21 cellular contexts compared by ENCODE assay signal in genomic region chr5:178587793-178588611, GRCh38. TPM values are rescaled to one million over a fixed set of nuclear protein-coding genes. Genes with fewer than 3 reads are reported as not detected.
A peak's percentile ranks its signal among the peaks of the same experiment; 100 is the strongest.
DNase-seq lines count a peak whose midpoint lies in the region; ATAC-seq and TF ChIP-seq lines count a peak whose summit lies in the region.
"Had no signal": no experiment of that assay in that cellular context is flagged by ENCODE, and none has a peak within 500 bp of the region (broad histone marks: within the 10 kb centered on the region; RNA-seq: fewer than 3 reads in every experiment).

No MANE protein-coding gene starts in this region.

- no peaks in the 10 kb centered on the region for H3K9me3 Mint-ChIP-seq in activated naive CD8-positive, alpha-beta T cell (ENCODE audit: low read depth)
- no peaks in the 10 kb centered on the region for H3K9me3 Mint-ChIP-seq in activated naive CD8-positive, alpha-beta T cell treated with anti-CD3 and anti-CD28 coated beads for 36 hours
- H3K9me3 Mint-ChIP-seq in mesothelial cell of epicardium = no peaks in the 10 kb centered on the region
- no peaks in the 10 kb centered on the region for H3K9me3 Mint-ChIP-seq in T-helper 2 cell treated with Interferon-gamma antibody and Interleukin-4, amounts not matched to agents 5 μg/mL and 100 μg/mL, for 36 hours
- H3K9me3 Mint-ChIP-seq: activated CD4-positive, alpha-beta memory T cell treated with anti-CD3 and anti-CD28 coated beads, Interleukin-2, amount 10 ng/mL, durations not matched to agents 7 days and 5 days; T-helper 1 cell treated with Interleukin-12 subunit alpha and Interleukin-12 subunit beta and Interleukin-4 antibody, amounts not matched to agents 30 μg/mL and 1 μg/mL, for 36 hours had no signal

- no peak for TF ChIP-seq CTCF in mesothelial cell of epicardium (IDR thresholded peaks at IDR 0.05; ENCODE audit: unreplicated experiment)

- no peak for DNase-seq in activated naive CD8-positive, alpha-beta T cell treated with anti-CD3 and anti-CD28 coated beads for 36 hours
- DNase-seq in NOMO-1 treated with DMSO at 0.1 percent for 48 hours (lab: John Stamatoyannopoulos, UW; ENCODE audit: unreplicated experiment) (peak; percentile 61), mesothelial cell of epicardium (ENCODE audit: low spot score in 2 of 2, unreplicated experiment in 2 of 2) (no peak), RKO (ENCODE audit: low spot score) (no peak), head of caudate nucleus (no peak)
- DNase-seq in T-helper 2 cell treated with Interferon-gamma antibody and Interleukin-4, amounts not matched to agents 5 μg/mL and 100 μg/mL, for 36 hours (ENCODE audit: low spot score) = no peak
- DNase-seq: ACHN; activated CD4-positive, alpha-beta memory T cell treated with anti-CD3 and anti-CD28 coated beads, Interleukin-2, amount 10 ng/mL, durations not matched to agents 7 days and 5 days; activated naive CD4-positive, alpha-beta T cell treated with anti-CD3 and anti-CD28 coated beads, Interleukin-2, amount 50 U/mL, for 16 hours; activated T-cell treated with anti-CD3 and anti-CD28 coated beads, Interleukin-2, amount 50 U/mL, for 1 hour; DMS79; heart right ventricle; NCI-H1105; NCI-H524; PC-9; small intestine; stimulated activated CD4-positive, alpha-beta T cell treated with anti-CD3 and anti-CD28 coated beads, Interleukin-4, amount 100 ng/mL, for 4 hours had no signal

- intact Hi-C loops in head of caudate nucleus (cut with DNase I) = loop anchor here (10.0 kb wide), 1 partner anchor 303 kb away; no protein-coding TSS in a partner anchor

- H3K36me3 Mint-ChIP-seq in activated naive CD8-positive, alpha-beta T cell = no peaks in the 10 kb centered on the region
- no peaks in the 10 kb centered on the region for H3K36me3 Mint-ChIP-seq in activated naive CD8-positive, alpha-beta T cell treated with anti-CD3 and anti-CD28 coated beads for 36 hours
- H3K36me3 Mint-ChIP-seq in mesothelial cell of epicardium = peaks cover 1% of the 10 kb centered on the region
- no peaks in the 10 kb centered on the region for H3K36me3 Mint-ChIP-seq in T-helper 2 cell treated with Interferon-gamma antibody and Interleukin-4, amounts not matched to agents 5 μg/mL and 100 μg/mL, for 36 hours (ENCODE audit: low read depth)

- H3K27me3 Mint-ChIP-seq in activated naive CD8-positive, alpha-beta T cell = peaks cover 37% of the 10 kb centered on the region
- H3K27me3 Mint-ChIP-seq in activated naive CD8-positive, alpha-beta T cell treated with anti-CD3 and anti-CD28 coated beads for 36 hours = peaks cover 59% of the 10 kb centered on the region
- peaks cover 32% of the 10 kb centered on the region for H3K27me3 Mint-ChIP-seq in mesothelial cell of epicardium (ENCODE audit: low read depth)
- peaks cover 49% of the 10 kb centered on the region for H3K27me3 Mint-ChIP-seq in T-helper 2 cell treated with Interferon-gamma antibody and Interleukin-4, amounts not matched to agents 5 μg/mL and 100 μg/mL, for 36 hours (ENCODE audit: low read depth)

- ATAC-seq in GM21367 (IDR thresholded peaks at IDR 0.05; ENCODE audit: unreplicated experiment) = no peak
- ATAC-seq: heart right ventricle, K562 had no signal

- no peak overlapping the region for H3K27ac Mint-ChIP-seq in activated naive CD8-positive, alpha-beta T cell
- no peak overlapping the region for H3K27ac Mint-ChIP-seq in activated naive CD8-positive, alpha-beta T cell treated with anti-CD3 and anti-CD28 coated beads for 36 hours
- no peak overlapping the region for H3K27ac Mint-ChIP-seq in mesothelial cell of epicardium
- no peak overlapping the region for H3K27ac Mint-ChIP-seq in T-helper 2 cell treated with Interferon-gamma antibody and Interleukin-4, amounts not matched to agents 5 μg/mL and 100 μg/mL, for 36 hours
- H3K27ac Mint-ChIP-seq: activated CD4-positive, alpha-beta memory T cell treated with anti-CD3 and anti-CD28 coated beads, Interleukin-2, amount 10 ng/mL, durations not matched to agents 7 days and 5 days; T-helper 1 cell treated with Interleukin-12 subunit alpha and Interleukin-12 subunit beta and Interleukin-4 antibody, amounts not matched to agents 30 μg/mL and 1 μg/mL, for 36 hours had no signal

- H3K4me3 Mint-ChIP-seq in activated naive CD8-positive, alpha-beta T cell = peak overlapping the region; percentile 51
- H3K4me3 Mint-ChIP-seq in activated naive CD8-positive, alpha-beta T cell treated with anti-CD3 and anti-CD28 coated beads for 36 hours = no peak overlapping the region
- H3K4me3 Mint-ChIP-seq in mesothelial cell of epicardium = peak overlapping the region; percentile 63
- no peak overlapping the region for H3K4me3 Mint-ChIP-seq in T-helper 2 cell treated with Interferon-gamma antibody and Interleukin-4, amounts not matched to agents 5 μg/mL and 100 μg/mL, for 36 hours
- H3K4me3 Mint-ChIP-seq: activated CD4-positive, alpha-beta memory T cell treated with anti-CD3 and anti-CD28 coated beads, Interleukin-2, amount 10 ng/mL, durations not matched to agents 7 days and 5 days; T-helper 1 cell treated with Interleukin-12 subunit alpha and Interleukin-12 subunit beta and Interleukin-4 antibody, amounts not matched to agents 30 μg/mL and 1 μg/mL, for 36 hours had no signal

- peaks cover 5% of the 10 kb centered on the region for H3K4me1 Mint-ChIP-seq in activated naive CD8-positive, alpha-beta T cell (ENCODE audit: low read depth)
- H3K4me1 Mint-ChIP-seq in activated naive CD8-positive, alpha-beta T cell treated with anti-CD3 and anti-CD28 coated beads for 36 hours = peaks cover 5% of the 10 kb centered on the region
- H3K4me1 Mint-ChIP-seq in mesothelial cell of epicardium = peaks cover 38% of the 10 kb centered on the region
- peaks cover 4% of the 10 kb centered on the region for H3K4me1 Mint-ChIP-seq in T-helper 2 cell treated with Interferon-gamma antibody and Interleukin-4, amounts not matched to agents 5 μg/mL and 100 μg/mL, for 36 hours (ENCODE audit: low read depth)

RNA-seq across cellular contexts. Expression of gene COL23A1, which starts 2.2 kb away (rescaled TPM):
- under 1 TPM; 0.21 to 0.22 TPM for total RNA-seq in activated naive CD8-positive, alpha-beta T cell treated with anti-CD3 and anti-CD28 coated beads for 36 hours
- 12.3 to 13.7 TPM (median 13.6 TPM) in 3 replicates for total RNA-seq in mesothelial cell of epicardium
- total RNA-seq: PC-9 had no signal

RNA-seq across cellular contexts. Expression of gene CLK4, which starts 38.8 kb away (rescaled TPM):
- 10 to 100 TPM; 15.6 to 16.8 TPM for total RNA-seq in activated naive CD8-positive, alpha-beta T cell treated with anti-CD3 and anti-CD28 coated beads for 36 hours
- total RNA-seq in mesothelial cell of epicardium = 42.1 to 43.5 TPM (median 42.9 TPM) in 3 replicates

Comparison
In these comparisons a context has a peak if more than half of its experiments do, and no peak if none do; other contexts are left out.
1. H3K4me3 Mint-ChIP-seq: peak in activated naive CD8-positive, alpha-beta T cell (single experiment) and mesothelial cell of epicardium (single experiment); none in activated naive CD8-positive, alpha-beta T cell treated with anti-CD3 and anti-CD28 coated beads for 36 hours (single experiment) and T-helper 2 cell treated with Interferon-gamma antibody and Interleukin-4, amounts not matched to agents 5 μg/mL and 100 μg/mL, for 36 hours (single experiment).
2. RNA of gene COL23A1, which starts 2.2 kb away (total RNA-seq): 12.3 to 13.7 TPM in mesothelial cell of epicardium; 0.21 to 0.22 TPM in activated naive CD8-positive, alpha-beta T cell treated with anti-CD3 and anti-CD28 coated beads for 36 hours; every median in the first group is over 10 times any median in the second.